In genomic region chr15:65595960-65596359, GRCh38 we compare ENCODE assay signal across 1 cellular context.
A peak's percentile ranks its signal among the peaks of the same experiment; 100 is the strongest.
TF ChIP-seq lines count a peak whose summit lies in the region.

No MANE protein-coding gene starts in this region.

TF ChIP-seq in HepG2, 621 proteins besides CTCF, POLR2A, EP300 and RAD21 (continued from another document):
- TF ChIP-seq ARID5B (CRISPR knock-in tag; IDR thresholded peaks at IDR 0.05): 0 out of 2 replicates have a peak, but pooled peaks have one; percentile 40
- no peak for TF ChIP-seq PCBP2 (optimal IDR thresholded peaks at IDR 0.05; ENCODE audit: low read depth, low read length, poor library complexity, severe bottlenecking)
- no peak for TF ChIP-seq FOXA1 (IDR thresholded peaks at IDR 0.05)
- TF ChIP-seq FOXA1 (CRISPR knock-in tag; IDR thresholded peaks at IDR 0.05): no peak
- TF ChIP-seq NFYB (CRISPR knock-in tag; IDR thresholded peaks at IDR 0.05): no peak
- peak; percentile 37; the same call in 1 of the 2 replicates for TF ChIP-seq ARID3A (IDR thresholded peaks at IDR 0.05; ENCODE audit: low read depth, low read length)
- TF ChIP-seq SRF (IDR thresholded peaks at IDR 0.05; ENCODE audit: low read depth, low read length): no peak
- no peak for TF ChIP-seq GABPA (IDR thresholded peaks at IDR 0.05; ENCODE audit: low read depth, low read length)
- TF ChIP-seq GABPA (CRISPR knock-in tag; IDR thresholded peaks at IDR 0.05; ENCODE audit: low read depth): 0 out of 2 replicates have a peak, but pooled peaks have one; percentile 17
- no peak for TF ChIP-seq E2F5 (CRISPR knock-in tag; conservative IDR thresholded peaks at IDR 0.05)
- TF ChIP-seq STAT6 (CRISPR knock-in tag; IDR thresholded peaks at IDR 0.05; ENCODE audit: borderline replicate concordance): no peak
- TF ChIP-seq PRDM4 (CRISPR knock-in tag; IDR thresholded peaks at IDR 0.05; ENCODE audit: borderline replicate concordance): no peak
- no peak for TF ChIP-seq ZNF512 (CRISPR knock-in tag; IDR thresholded peaks at IDR 0.05)
- no peak for TF ChIP-seq MYNN (CRISPR knock-in tag; IDR thresholded peaks at IDR 0.05; ENCODE audit: low read depth)
- no peak for TF ChIP-seq ZNF605 (CRISPR knock-in tag; IDR thresholded peaks at IDR 0.05)
- no peak for TF ChIP-seq LBX2 (CRISPR knock-in tag; IDR thresholded peaks at IDR 0.05; ENCODE audit: borderline replicate concordance)
- TF ChIP-seq ZNF784 (CRISPR knock-in tag; IDR thresholded peaks at IDR 0.05; ENCODE audit: borderline replicate concordance): no peak
- TF ChIP-seq ZBTB26 (CRISPR knock-in tag; IDR thresholded peaks at IDR 0.05; ENCODE audit: borderline replicate concordance): no peak
- TF ChIP-seq ZNF253 (CRISPR knock-in tag; IDR thresholded peaks at IDR 0.05; ENCODE audit: borderline replicate concordance): no peak
- TF ChIP-seq ZNF790 (CRISPR knock-in tag; IDR thresholded peaks at IDR 0.05; ENCODE audit: borderline replicate concordance): no peak
- TF ChIP-seq ZNF33A (CRISPR knock-in tag; IDR thresholded peaks at IDR 0.05; ENCODE audit: borderline replicate concordance): no peak
- no peak for TF ChIP-seq ZNF101 (CRISPR knock-in tag; IDR thresholded peaks at IDR 0.05; ENCODE audit: borderline replicate concordance, low read depth)
- no peak for TF ChIP-seq RNF219 (CRISPR knock-in tag; IDR thresholded peaks at IDR 0.05)
- peak; percentile 27; the same call in 1 of the 2 replicates for TF ChIP-seq ETV5 (CRISPR knock-in tag; IDR thresholded peaks at IDR 0.05; ENCODE audit: borderline replicate concordance)
- TF ChIP-seq PAF1 (CRISPR knock-in tag; IDR thresholded peaks at IDR 0.05): no peak
